In the genomic region with DNA sequence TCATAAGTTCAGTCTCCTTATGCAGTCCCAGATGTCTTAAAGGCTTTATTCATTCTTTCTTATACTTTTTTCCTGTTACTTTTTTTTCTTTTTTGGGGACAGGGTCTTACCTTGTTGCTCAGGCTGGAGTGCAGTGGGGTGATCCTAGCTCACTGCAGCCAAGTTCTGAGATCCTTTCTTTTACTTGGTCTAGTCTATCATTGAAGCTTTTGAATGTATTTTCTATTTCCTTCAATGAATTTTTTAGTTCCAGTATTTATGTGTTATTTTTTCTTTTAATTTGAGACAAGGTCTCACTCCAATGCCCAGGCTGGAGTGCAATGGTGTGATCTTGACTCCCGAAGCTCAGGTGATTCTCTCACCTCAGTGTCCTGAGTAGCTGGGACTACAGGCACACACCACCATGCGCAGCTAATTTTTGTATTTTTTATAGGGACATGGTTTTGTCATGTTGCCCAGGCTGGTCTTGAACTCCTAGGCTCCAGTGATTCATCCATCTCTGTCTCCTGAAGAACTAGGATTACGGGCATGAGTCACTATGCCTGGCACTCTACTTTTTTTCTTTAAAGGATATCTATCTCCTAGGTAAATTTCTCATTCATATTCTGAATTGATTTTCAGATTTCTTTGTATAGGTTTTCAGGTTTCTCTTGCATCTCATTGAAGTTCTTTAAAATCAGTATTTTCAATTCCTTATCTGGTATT, we compare ENCODE assay signal across 15 cellular contexts. TPM values are rescaled to one million over a fixed set of nuclear protein-coding genes. Genes with fewer than 3 reads are reported as not detected.
DNase-seq lines count a peak whose midpoint lies in the region; ATAC-seq and TF ChIP-seq lines count a peak whose summit lies in the region.
"Had no signal": no experiment of that assay in that cellular context is flagged by ENCODE, and none has a peak within 500 bp of the region (broad histone marks: within the 10 kb centered on the region; RNA-seq: fewer than 3 reads in every experiment).

No MANE protein-coding gene starts in this region.

- H3K36me3 ChIP-seq in HEK293 (ENCODE audit: control insufficient read depth in 2 of 2, insufficient read depth in 1 of 2, low read length in 2 of 2): peaks cover 0 to 42% of the 10 kb centered on the region in 2 experiments; a peak in 1 of 3 replicates

- POLR2A ChIA-PET in HEK293 (lab: Yijun Ruan, JAX) (no interaction called here), WTC11 (lab: Charles Lee) (no interaction called here)

- ATAC-seq in activated naive CD4-positive, alpha-beta T cell treated with anti-CD3 and anti-CD28 coated beads, Interleukin-2, amount 50 U/mL, for 72 hours: no peak
- no peak for ATAC-seq in WTC11
- ATAC-seq: PC-3 had no signal

- peaks cover 13% of the 10 kb centered on the region for H3K9me3 Mint-ChIP-seq in activated naive CD4-positive, alpha-beta T cell treated with anti-CD3 and anti-CD28 coated beads, Interleukin-2, amount 50 U/mL, for 24 hours
- H3K9me3 Mint-ChIP-seq in activated naive CD4-positive, alpha-beta T cell treated with anti-CD3 and anti-CD28 coated beads, Interleukin-2, amount 50 U/mL, for 72 hours: peaks cover 30 to 38% of the 10 kb centered on the region in 2 donors
- H3K9me3 Mint-ChIP-seq in WTC11: peaks cover 20% of the 10 kb centered on the region

- H3K4me3 Mint-ChIP-seq in activated naive CD4-positive, alpha-beta T cell treated with anti-CD3 and anti-CD28 coated beads, Interleukin-2, amount 50 U/mL, for 24 hours: peak overlapping the region; percentile 5
- no peak overlapping the region for H3K4me3 Mint-ChIP-seq in WTC11

- H3K4me1 Mint-ChIP-seq in activated naive CD4-positive, alpha-beta T cell treated with anti-CD3 and anti-CD28 coated beads, Interleukin-2, amount 50 U/mL, for 24 hours: peaks cover 7% of the 10 kb centered on the region
- H3K4me1 Mint-ChIP-seq in WTC11: no peaks in the 10 kb centered on the region

- H3K9me3 ChIP-seq in HEK293 (ENCODE audit: control insufficient read depth, insufficient read depth, low read depth, low read length): no peaks in the 10 kb centered on the region
- H3K9me3 ChIP-seq: SJCRH30 had no signal

- H3K4me1 ChIP-seq in HEK293 (ENCODE audit: control insufficient read depth, insufficient read depth, low read length): no peaks in the 10 kb centered on the region
- H3K4me1 ChIP-seq: BLaER1 treated with 17β-estradiol and CSF1 and Interleukin-3, amounts not matched to agents 10 nM and 100 nM; SJCRH30 had no signal

- H3K4me3 ChIP-seq in HEK293 (ENCODE audit: low read depth, low read length): no peak overlapping the region
- H3K4me3 ChIP-seq: SJCRH30 had no signal

- no peak for DNase-seq in activated naive CD4-positive, alpha-beta T cell treated with anti-CD3 and anti-CD28 coated beads, Interleukin-2, amount 50 U/mL, for 72 hours (ENCODE audit: low spot score in 2 of 2)
- DNase-seq in OCI-M1 (lab: John Stamatoyannopoulos, UW) (peak; percentile 64), WTC11 (ENCODE audit: low spot score) (no peak), ACHN (no peak)
- no peak for DNase-seq in activated effector memory CD4-positive, alpha-beta T cell treated with Interleukin-2 at 50 U/mL for 16 hours
- DNase-seq: CD8-positive, alpha-beta memory T cell; MV-4-11; NCI-H1417; NCI-H187 treated with DMSO at 0.1 percent for 48 hours; NCI-H446; PC-3; SJCRH30 had no signal

- TF ChIP-seq CTCF in HEK293 (tag by site-specific recombination; IDR thresholded peaks at IDR 0.05): no peak
- no peak for TF ChIP-seq CTCF in WTC11 (IDR thresholded peaks at IDR 0.05)

- no peak overlapping the region for H3K27ac ChIP-seq in HEK293 (ENCODE audit: extremely low read depth, low read depth, low read length)
- H3K27ac ChIP-seq: SJCRH30 had no signal

- H3K36me3 Mint-ChIP-seq in activated naive CD4-positive, alpha-beta T cell treated with anti-CD3 and anti-CD28 coated beads, Interleukin-2, amount 50 U/mL, for 24 hours: peaks cover 40% of the 10 kb centered on the region
- peaks cover 53 to 63% of the 10 kb centered on the region in 2 donors for H3K36me3 Mint-ChIP-seq in activated naive CD4-positive, alpha-beta T cell treated with anti-CD3 and anti-CD28 coated beads, Interleukin-2, amount 50 U/mL, for 72 hours
- H3K36me3 Mint-ChIP-seq in WTC11: peaks cover 10% of the 10 kb centered on the region; the same call in 1 of the 2 replicates

- no peak overlapping the region for H3K27ac Mint-ChIP-seq in activated naive CD4-positive, alpha-beta T cell treated with anti-CD3 and anti-CD28 coated beads, Interleukin-2, amount 50 U/mL, for 24 hours
- peak overlapping the region in 1 of 2 donors; percentile 35 for H3K27ac Mint-ChIP-seq in activated naive CD4-positive, alpha-beta T cell treated with anti-CD3 and anti-CD28 coated beads, Interleukin-2, amount 50 U/mL, for 72 hours
- no peak overlapping the region for H3K27ac Mint-ChIP-seq in WTC11
- H3K27ac Mint-ChIP-seq: CD8-positive, alpha-beta memory T cell had no signal

- CTCF ChIA-PET in HEK293 (lab: Yijun Ruan, JAX): no interaction called here
- CTCF ChIA-PET in WTC11 (lab: Charles Lee): no interaction called here

- H3K27me3 Mint-ChIP-seq in activated naive CD4-positive, alpha-beta T cell treated with anti-CD3 and anti-CD28 coated beads, Interleukin-2, amount 50 U/mL, for 24 hours: no peaks in the 10 kb centered on the region
- H3K27me3 Mint-ChIP-seq in WTC11 (ENCODE audit: low read depth): no peaks in the 10 kb centered on the region; the same call in 1 of the 2 replicates
- H3K27me3 Mint-ChIP-seq: CD8-positive, alpha-beta memory T cell had no signal

- in situ Hi-C loops in ACHN (cut with HindIII; ENCODE audit: low pct_ligation_motif_present, low pct_unique_long_range_greater_than_20kb, low sequenced_read_pairs): no loop called here

TF ChIP-seq in HEK293, 187 proteins besides CTCF, POLR2A, EP300 and RAD21 (continues in another document):
- TF ChIP-seq SETDB1 (IDR thresholded peaks at IDR 0.05; ENCODE audit: insufficient read length, low read length): peak; percentile 86
- no peak for TF ChIP-seq ZNF324 (tag by site-specific recombination; IDR thresholded peaks at IDR 0.05)
- TF ChIP-seq ZNF19 (tag by site-specific recombination; IDR thresholded peaks at IDR 0.05; ENCODE audit: low read depth): no peak
- TF ChIP-seq ZNF530 (tag by site-specific recombination; IDR thresholded peaks at IDR 0.05; ENCODE audit: low read depth): no peak

TF ChIP-seq in WTC11, 78 proteins besides CTCF, POLR2A, EP300 and RAD21:
- no peak for TF ChIP-seq FOXJ3 (CRISPR knock-in tag; IDR thresholded peaks at IDR 0.05; ENCODE audit: borderline replicate concordance)
- TF ChIP-seq ELF4 (CRISPR knock-in tag; IDR thresholded peaks at IDR 0.05; ENCODE audit: low read depth): no peak
- TF ChIP-seq, protein P1, sequence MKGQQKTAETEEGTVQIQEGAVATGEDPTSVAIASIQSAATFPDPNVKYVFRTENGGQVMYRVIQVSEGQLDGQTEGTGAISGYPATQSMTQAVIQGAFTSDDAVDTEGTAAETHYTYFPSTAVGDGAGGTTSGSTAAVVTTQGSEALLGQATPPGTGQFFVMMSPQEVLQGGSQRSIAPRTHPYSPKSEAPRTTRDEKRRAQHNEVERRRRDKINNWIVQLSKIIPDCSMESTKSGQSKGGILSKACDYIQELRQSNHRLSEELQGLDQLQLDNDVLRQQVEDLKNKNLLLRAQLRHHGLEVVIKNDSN (CRISPR knock-in tag; IDR thresholded peaks at IDR 0.05): no peak
- TF ChIP-seq IRF2 (CRISPR knock-in tag; IDR thresholded peaks at IDR 0.05; ENCODE audit: borderline replicate concordance, low read depth): no peak
- no peak for TF ChIP-seq SMAD4 (CRISPR knock-in tag; IDR thresholded peaks at IDR 0.05)
- TF ChIP-seq, protein P2, sequence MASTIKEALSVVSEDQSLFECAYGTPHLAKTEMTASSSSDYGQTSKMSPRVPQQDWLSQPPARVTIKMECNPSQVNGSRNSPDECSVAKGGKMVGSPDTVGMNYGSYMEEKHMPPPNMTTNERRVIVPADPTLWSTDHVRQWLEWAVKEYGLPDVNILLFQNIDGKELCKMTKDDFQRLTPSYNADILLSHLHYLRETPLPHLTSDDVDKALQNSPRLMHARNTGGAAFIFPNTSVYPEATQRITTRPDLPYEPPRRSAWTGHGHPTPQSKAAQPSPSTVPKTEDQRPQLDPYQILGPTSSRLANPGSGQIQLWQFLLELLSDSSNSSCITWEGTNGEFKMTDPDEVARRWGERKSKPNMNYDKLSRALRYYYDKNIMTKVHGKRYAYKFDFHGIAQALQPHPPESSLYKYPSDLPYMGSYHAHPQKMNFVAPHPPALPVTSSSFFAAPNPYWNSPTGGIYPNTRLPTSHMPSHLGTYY (CRISPR knock-in tag; IDR thresholded peaks at IDR 0.05): no peak
- no peak for TF ChIP-seq ZNF317 (CRISPR knock-in tag; IDR thresholded peaks at IDR 0.05; ENCODE audit: borderline replicate concordance, low read depth)
- TF ChIP-seq MXD4 (CRISPR knock-in tag; IDR thresholded peaks at IDR 0.05; ENCODE audit: borderline replicate concordance): no peak
- TF ChIP-seq PRRX2 (CRISPR knock-in tag; IDR thresholded peaks at IDR 0.05): no peak
- TF ChIP-seq, protein P3, sequence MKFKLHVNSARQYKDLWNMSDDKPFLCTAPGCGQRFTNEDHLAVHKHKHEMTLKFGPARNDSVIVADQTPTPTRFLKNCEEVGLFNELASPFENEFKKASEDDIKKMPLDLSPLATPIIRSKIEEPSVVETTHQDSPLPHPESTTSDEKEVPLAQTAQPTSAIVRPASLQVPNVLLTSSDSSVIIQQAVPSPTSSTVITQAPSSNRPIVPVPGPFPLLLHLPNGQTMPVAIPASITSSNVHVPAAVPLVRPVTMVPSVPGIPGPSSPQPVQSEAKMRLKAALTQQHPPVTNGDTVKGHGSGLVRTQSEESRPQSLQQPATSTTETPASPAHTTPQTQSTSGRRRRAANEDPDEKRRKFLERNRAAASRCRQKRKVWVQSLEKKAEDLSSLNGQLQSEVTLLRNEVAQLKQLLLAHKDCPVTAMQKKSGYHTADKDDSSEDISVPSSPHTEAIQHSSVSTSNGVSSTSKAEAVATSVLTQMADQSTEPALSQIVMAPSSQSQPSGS (CRISPR knock-in tag; IDR thresholded peaks at IDR 0.05; ENCODE audit: borderline replicate concordance, low read depth): no peak

RNA-seq across cellular contexts. Expression of a gene that starts 26.1 kb away (rescaled TPM):
- 10 to 100 TPM; 40.0 to 55.8 TPM for total RNA-seq in activated naive CD4-positive, alpha-beta T cell treated with anti-CD3 and anti-CD28 coated beads, Interleukin-2, amount 50 U/mL, for 72 hours
- total RNA-seq in WTC11 (2021): 14.2 to 16.8 TPM (median 15.1 TPM) in 3 replicates
